ENCODE assay signal across 8 cellular contexts in genomic region chr7:128347573-128348147, GRCh38. TPM values are rescaled to one million over a fixed set of nuclear protein-coding genes. Genes with fewer than 3 reads are reported as not detected.
A peak's percentile ranks its signal among the peaks of the same experiment; 100 is the strongest.
DNase-seq lines count a peak whose midpoint lies in the region; ATAC-seq and TF ChIP-seq lines count a peak whose summit lies in the region.

No MANE protein-coding gene starts in this region.

- ATAC-seq in foreskin keratinocyte: peak; percentile 16
- ATAC-seq in HG03520 (IDR thresholded peaks at IDR 0.05; ENCODE audit: unreplicated experiment): no peak
- no peak for ATAC-seq in GM19455 (IDR thresholded peaks at IDR 0.05; ENCODE audit: unreplicated experiment)

- H3K27ac ChIP-seq in 22Rv1 (no peak overlapping the region), foreskin keratinocyte (no peak overlapping the region)

- H3K27me3 ChIP-seq in foreskin keratinocyte: peaks cover 52% of the 10 kb centered on the region

- CTCF ChIA-PET in GM10248 (lab: Yijun Ruan, JAX): interaction anchor here (0.6 to 8.9 kb wide), 25 partner anchors 9 to 239 kb away, joined by 3 to 168 read pairs (median 4); no protein-coding TSS in a partner anchor

- intact Hi-C loops in posterior cingulate gyrus (cut with DNase I): loop anchor here (1.0 to 5.0 kb wide), 2 partner anchors 40 to 60 kb away; partner anchors contain the start of gene IMPDH1

- DNase-seq in GM10248 (ENCODE audit: extremely low spot score) (peak; percentile 52), NCI-H446 treated with DMSO at 0.1 percent for 48 hours (lab: John Stamatoyannopoulos, UW) (peak; percentile 3), activated T-cell treated with anti-CD3 and anti-CD28 coated beads for 48 hours (ENCODE audit: low read depth) (peak; percentile 47), foreskin keratinocyte (no peak), posterior cingulate gyrus (peak in 8 of 10 donors; percentile 54 to 96 (median 74))

- peaks cover under 1% of the 10 kb centered on the region for H3K4me1 ChIP-seq in foreskin keratinocyte

- POLR2A ChIA-PET in GM10248 (lab: Yijun Ruan, JAX): interaction anchor here (0.7 kb wide), 1 partner anchor 764 kb away, joined by 4 read pairs; no protein-coding TSS in a partner anchor

- TF ChIP-seq CTCF in 22Rv1 (IDR thresholded peaks at IDR 0.05) (peak; percentile 85), GM10248 (IDR thresholded peaks at IDR 0.05; ENCODE audit: control extremely low read depth, extremely low read depth, low read depth, missing control alignments) (peak; percentile 51), foreskin keratinocyte (conservative IDR thresholded peaks at IDR 0.05) (peak; percentile 88)

RNA-seq across cellular contexts. Expression of gene RBM28, which starts 4.0 kb away (rescaled TPM):
- total RNA-seq in foreskin keratinocyte: 30.8 and 44.4 TPM in 2 replicates
- 21.7 and 25.7 TPM in 2 replicates for polyA plus RNA-seq in foreskin keratinocyte

RNA-seq across cellular contexts. Expression of gene PRRT4, which starts 13.8 kb away (rescaled TPM):
- total RNA-seq in foreskin keratinocyte: 0.17 and 0.28 TPM in 2 replicates
- polyA plus RNA-seq in foreskin keratinocyte: 0.04 and 0.29 TPM in 2 replicates

Comparison
In these comparisons a context has a peak if more than half of its experiments do, and no peak if none do; other contexts are left out.
1. DNase-seq: peak in GM10248 (single experiment), NCI-H446 treated with DMSO at 0.1 percent for 48 hours (single experiment), activated T-cell treated with anti-CD3 and anti-CD28 coated beads for 48 hours (single experiment) and posterior cingulate gyrus (8 of 10); none in foreskin keratinocyte (0 of 2).
2. Peak in every context shown above with its lines, with median percentiles within 50 percentile points of each other: CTCF ChIP-seq.